8 cellular contexts compared by ENCODE assay signal in genomic region chr20:2006452-2007381, GRCh38. TPM values are rescaled to one million over a fixed set of nuclear protein-coding genes. Genes with fewer than 3 reads are reported as not detected.
DNase-seq lines count a peak whose midpoint lies in the region; ATAC-seq and TF ChIP-seq lines count a peak whose summit lies in the region.

No MANE protein-coding gene starts in this region.

- POLR2A ChIA-PET in Caco-2 (lab: Charles Lee), result no interaction called here

- intact Hi-C loops in Caco-2 (cut with micrococcal nuclease; ENCODE audit: unreplicated experiment), result loop anchor here (1.0 to 2.0 kb wide), 2 partner anchors 86 to 166 kb away; no protein-coding TSS in a partner anchor

- DNase-seq in Caco-2 (peak in 1 of 2 experiments; percentile 28), H7 (peak; percentile 67), RPMI8226 (peak; percentile 50), nephron progenitor cell (peak; percentile 51), occipital lobe (lab: John Stamatoyannopoulos, UW) (no peak), H4 (ENCODE audit: low spot score) (no peak)
- DNase-seq in effector memory CD8-positive, alpha-beta T cell, result peak; percentile 16 to 18 (median 16)

- no peak overlapping the region for H3K4me3 ChIP-seq in Caco-2 (ENCODE audit: low read depth, low read length)
- no peak overlapping the region for H3K4me3 ChIP-seq in H7 (ENCODE audit: insufficient read depth, low read depth, low read length)

- H3K27me3 Mint-ChIP-seq in Caco-2 (ENCODE audit: insufficient read depth, unreplicated experiment) (peaks cover 11% of the 10 kb centered on the region), nephron progenitor cell (ENCODE audit: low read depth, poor library complexity) (peaks cover 18% of the 10 kb centered on the region)
- H3K27me3 Mint-ChIP-seq in effector memory CD8-positive, alpha-beta T cell, result peaks cover 41 to 42% of the 10 kb centered on the region in 2 donors

- H3K27me3 ChIP-seq in Caco-2 (replicated peaks; ENCODE audit: control insufficient read depth, insufficient read depth, low read length), result no peaks in the 10 kb centered on the region
- peaks cover 3% of the 10 kb centered on the region for H3K27me3 ChIP-seq in H7 (ENCODE audit: control insufficient read depth, insufficient read depth, low read length)

- H3K4me1 Mint-ChIP-seq in Caco-2 (ENCODE audit: low read depth, unreplicated experiment) (no peaks in the 10 kb centered on the region), nephron progenitor cell (no peaks in the 10 kb centered on the region)
- H3K4me1 Mint-ChIP-seq in effector memory CD8-positive, alpha-beta T cell (ENCODE audit: low read depth in 2 of 2), result no peaks in the 10 kb centered on the region

- no peaks in the 10 kb centered on the region for H3K36me3 ChIP-seq in Caco-2 (ENCODE audit: control insufficient read depth, insufficient read depth, low read length)
- H3K36me3 ChIP-seq in H7 (replicated peaks; ENCODE audit: control insufficient read depth, insufficient read depth, low read length), result no peaks in the 10 kb centered on the region

- TF ChIP-seq CTCF in Caco-2 (IDR thresholded peaks at IDR 0.05; ENCODE audit: insufficient read depth in 1 of 2, low read depth in 1 of 2, low read length in 1 of 2, severe bottlenecking in 1 of 2, unreplicated experiment in 1 of 2), result peak; percentile 67 to 73
- TF ChIP-seq CTCF in nephron progenitor cell (IDR thresholded peaks at IDR 0.05), result peak; percentile 82

- ATAC-seq in effector memory CD8-positive, alpha-beta T cell (replicated peaks), result no peak
- ATAC-seq in GM18519 (IDR thresholded peaks at IDR 0.05; ENCODE audit: low FRiP score, unreplicated experiment), result no peak

- no peaks in the 10 kb centered on the region for H3K36me3 Mint-ChIP-seq in Caco-2 (ENCODE audit: insufficient read depth, unreplicated experiment)
- H3K36me3 Mint-ChIP-seq in effector memory CD8-positive, alpha-beta T cell (ENCODE audit: insufficient read depth), result no peaks in the 10 kb centered on the region
- no peaks in the 10 kb centered on the region for H3K36me3 Mint-ChIP-seq in nephron progenitor cell (ENCODE audit: low read depth)

- BruUV-seq in Caco-2 (replicated peaks; lab: Mats Ljungman, UMichigan), result no TSS peak

- no peak overlapping the region for H3K4me3 Mint-ChIP-seq in Caco-2 (ENCODE audit: unreplicated experiment)
- H3K4me3 Mint-ChIP-seq in effector memory CD8-positive, alpha-beta T cell, result no peak overlapping the region
- H3K4me3 Mint-ChIP-seq in nephron progenitor cell, result no peak overlapping the region

- no peak overlapping the region for H3K27ac Mint-ChIP-seq in Caco-2 (ENCODE audit: unreplicated experiment)
- no peak overlapping the region for H3K27ac Mint-ChIP-seq in effector memory CD8-positive, alpha-beta T cell
- no peak overlapping the region for H3K27ac Mint-ChIP-seq in nephron progenitor cell

- no peaks in the 10 kb centered on the region; the same call in 1 of the 2 replicates for H3K9me3 ChIP-seq in Caco-2

- no peaks in the 10 kb centered on the region for H3K9me3 Mint-ChIP-seq in Caco-2 (ENCODE audit: unreplicated experiment)
- H3K9me3 Mint-ChIP-seq in effector memory CD8-positive, alpha-beta T cell, result no peaks in the 10 kb centered on the region
- no peaks in the 10 kb centered on the region for H3K9me3 Mint-ChIP-seq in nephron progenitor cell

- H3K4me1 ChIP-seq in Caco-2, result no peaks in the 10 kb centered on the region

- CTCF ChIA-PET in Caco-2 (lab: Charles Lee), result interaction anchor here (0.7 to 1.3 kb wide), 2 partner anchors 18 to 166 kb away, joined by 3 read pairs; no protein-coding TSS in a partner anchor

RNA-seq across cellular contexts. Expression of gene PDYN, which starts 12.9 kb away (rescaled TPM):
- total RNA-seq in Caco-2 (2022), result not detected in 2 replicates
- 0.15 and 0.52 TPM in 2 replicates for total RNA-seq in H7 (2014; rRNA removed; shearing (Covaris generic))
- total RNA-seq in occipital lobe, result not detected
- not detected in 2 replicates for total RNA-seq in H4 (2014; rRNA removed; shearing (Covaris generic))

Comparison
In these comparisons a context has a peak if more than half of its experiments do, and no peak if none do; other contexts are left out.
1. DNase-seq: peak in H7 (single experiment), RPMI8226 (single experiment), effector memory CD8-positive, alpha-beta T cell (3 of 3) and nephron progenitor cell (single experiment); none in occipital lobe (single experiment) and H4 (single experiment).